In genomic region chr10:69878951-69879350, GRCh38 we compare ENCODE assay signal across 27 cellular contexts.
"Had no signal": no experiment of that assay in that cellular context is flagged by ENCODE, and none has a peak within 500 bp of the region (broad histone marks: within the 10 kb centered on the region; RNA-seq: fewer than 3 reads in every experiment).

No MANE protein-coding gene starts in this region.

- H3K9me3 ChIP-seq: heart left ventricle, mucosa of descending colon, pancreas, stomach, tibial artery, upper lobe of left lung, uterus had no signal

- H3K4me1 ChIP-seq: pancreas, upper lobe of left lung, uterus had no signal

- H3K27ac Mint-ChIP-seq: memory B cell; mesothelial cell of epicardium; naive B cell; natural killer cell treated with Interleukin-12 subunit alpha and Interleukin-12 subunit beta and Interleukin-15 and Interleukin-18, amount 100 ng/mL, for 72 hours; stimulated activated effector memory CD8-positive, alpha-beta T cell treated with anti-CD3 and anti-CD28 coated beads, Interleukin-12 subunit alpha, Interleukin-12 subunit beta, amount 100 ng/mL, for 72 hours had no signal

- H3K9me3 Mint-ChIP-seq: memory B cell; mesothelial cell of epicardium; naive B cell; natural killer cell treated with Interleukin-12 subunit alpha and Interleukin-12 subunit beta and Interleukin-15 and Interleukin-18, amount 100 ng/mL, for 72 hours; stimulated activated effector memory CD8-positive, alpha-beta T cell treated with anti-CD3 and anti-CD28 coated beads, Interleukin-12 subunit alpha, Interleukin-12 subunit beta, amount 100 ng/mL, for 72 hours had no signal

- DNase-seq: cerebellar nuclear complex; cortex of kidney; effector CD4-positive, alpha-beta T cell; heart left ventricle; naive B cell; occipital lobe; pancreas; stimulated activated CD4-positive, alpha-beta T cell treated with anti-CD3 and anti-CD28 coated beads, Interleukin-12 subunit alpha, Interleukin-12 subunit beta, amount 100 ng/mL, for 4 hours; stimulated activated CD4-positive, alpha-beta T cell treated with anti-CD3 and anti-CD28 coated beads, Interleukin-2, amount 100 ng/mL, for 24 hours; stimulated activated CD4-positive, alpha-beta T cell treated with anti-CD3 and anti-CD28 coated beads, Interleukin-4, amount 100 ng/mL, for 24 hours; stimulated activated naive CD4-positive, alpha-beta T cell treated with Interleukin-2 at 50 U/mL for 16 hours; stomach; tibial artery; upper lobe of left lung; uterus had no signal

- FAIRE-seq: frontal cortex, kidney, pancreas had no signal

- H3K79me2 ChIP-seq: hepatocyte had no signal

- H3K4me3 Mint-ChIP-seq: memory B cell; mesothelial cell of epicardium; naive B cell; natural killer cell treated with Interleukin-12 subunit alpha and Interleukin-12 subunit beta and Interleukin-15 and Interleukin-18, amount 100 ng/mL, for 72 hours; stimulated activated effector memory CD8-positive, alpha-beta T cell treated with anti-CD3 and anti-CD28 coated beads, Interleukin-12 subunit alpha, Interleukin-12 subunit beta, amount 100 ng/mL, for 72 hours had no signal

- H3K4me1 Mint-ChIP-seq: memory B cell; stimulated activated effector memory CD8-positive, alpha-beta T cell treated with anti-CD3 and anti-CD28 coated beads, Interleukin-12 subunit alpha, Interleukin-12 subunit beta, amount 100 ng/mL, for 72 hours had no signal

- ATAC-seq: heart left ventricle; left lobe of liver; mucosa of descending colon; natural killer cell treated with Interleukin-12 subunit alpha and Interleukin-12 subunit beta and Interleukin-15 and Interleukin-18, amount 100 ng/mL, for 72 hours; pancreas; sciatic nerve; stimulated activated effector memory CD8-positive, alpha-beta T cell treated with anti-CD3 and anti-CD28 coated beads, Interleukin-12 subunit alpha, Interleukin-12 subunit beta, amount 100 ng/mL, for 72 hours had no signal

- H3K36me3 Mint-ChIP-seq: memory B cell; mesothelial cell of epicardium; naive B cell; natural killer cell treated with Interleukin-12 subunit alpha and Interleukin-12 subunit beta and Interleukin-15 and Interleukin-18, amount 100 ng/mL, for 72 hours; stimulated activated effector memory CD8-positive, alpha-beta T cell treated with anti-CD3 and anti-CD28 coated beads, Interleukin-12 subunit alpha, Interleukin-12 subunit beta, amount 100 ng/mL, for 72 hours had no signal

- H3K36me3 ChIP-seq: heart left ventricle, pancreas, stomach, tibial artery, upper lobe of left lung, uterus had no signal

- H2AFZ ChIP-seq: hepatocyte had no signal

- H3K27ac ChIP-seq: heart left ventricle, hepatocyte, pancreas, stomach, tibial artery, uterus had no signal

- H3K4me3 ChIP-seq: heart left ventricle, hepatocyte, lung, mucosa of descending colon, pancreas, smooth muscle cell, stomach, tibial artery, upper lobe of left lung, uterus had no signal

- H3K4me2 ChIP-seq: hepatocyte, smooth muscle cell had no signal

- H3K27me3 ChIP-seq: hepatocyte, pancreas, tibial artery, upper lobe of left lung, uterus had no signal
